In the genomic region with DNA sequence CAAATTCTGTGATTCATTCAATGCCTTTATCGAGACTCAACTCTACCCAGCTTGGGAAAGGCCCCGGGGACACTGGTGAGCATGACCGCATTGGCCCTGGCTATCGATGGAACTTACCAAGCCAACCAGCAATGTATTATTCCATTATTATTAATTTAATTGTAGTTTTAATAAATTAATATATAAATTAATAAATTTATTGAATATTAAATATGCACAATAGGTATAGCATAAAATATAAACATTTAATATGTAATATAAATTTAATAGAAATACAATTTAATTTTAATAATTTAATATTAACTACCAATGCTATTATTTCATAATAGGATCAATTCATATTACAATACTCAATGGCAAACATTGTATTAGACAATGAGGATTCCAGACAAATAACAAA, we compare ENCODE assay signal across 24 cellular contexts.
DNase-seq lines count a peak whose midpoint lies in the region; ATAC-seq, FAIRE-seq and TF ChIP-seq lines count a peak whose summit lies in the region.
"Had no signal": no experiment of that assay in that cellular context is flagged by ENCODE, and none has a peak within 500 bp of the region (broad histone marks: within the 10 kb centered on the region; RNA-seq: fewer than 3 reads in every experiment).

No MANE protein-coding gene starts in this region.

- no peak for TF ChIP-seq CTCF in natural killer cell (IDR thresholded peaks at IDR 0.05)
- TF ChIP-seq CTCF in kidney (IDR thresholded peaks at IDR 0.05; ENCODE audit: borderline replicate concordance, extremely low read depth, insufficient read depth) = no peak
- TF ChIP-seq CTCF in gastrocnemius medialis (IDR thresholded peaks at IDR 0.05 in 4 of 5, conservative IDR thresholded peaks at IDR 0.05 in 1 of 5) = no peak

- H3K36me3 ChIP-seq in kidney (ENCODE audit: control insufficient read depth in 1 of 2, insufficient read depth in 2 of 2, low read length in 2 of 2) (no peaks in the 10 kb centered on the region), gastrocnemius medialis (peaks cover 0 to 9% of the 10 kb centered on the region in 2 donors)

- H3K4me1 ChIP-seq in kidney (ENCODE audit: control insufficient read depth in 1 of 2, insufficient read depth in 1 of 2, low read depth in 1 of 2, low read length in 2 of 2) (no peaks in the 10 kb centered on the region), gastrocnemius medialis (peaks cover 5 to 7% of the 10 kb centered on the region in 2 donors)
- H3K4me1 ChIP-seq: A549, Caco-2 had no signal

- H3K27ac ChIP-seq in kidney (ENCODE audit: low read depth in 2 of 2, low read length in 2 of 2) (no peak overlapping the region), gastrocnemius medialis (peak overlapping the region in 3 of 4 donors; percentile 12 to 51 (median 28))
- H3K27ac ChIP-seq: 22Rv1, A549, GM23248 had no signal

- no peak overlapping the region for H3K4me3 Mint-ChIP-seq in natural killer cell treated with Interleukin-12 subunit alpha and Interleukin-12 subunit beta and Interleukin-15 and Interleukin-18, amount 100 ng/mL, for 72 hours
- no peak overlapping the region for H3K4me3 Mint-ChIP-seq in natural killer cell
- H3K4me3 Mint-ChIP-seq in stimulated activated memory B cell treated with anti-CD40 and anti-IgM and Interleukin-4, amounts not matched to agents 10 μg/mL and 1 μg/mL and 100 μg/mL, for 72 hours = no peak overlapping the region
- H3K4me3 Mint-ChIP-seq: CD4-positive, CD25-positive, alpha-beta regulatory T cell; CD8-positive, alpha-beta T cell had no signal

- no peaks in the 10 kb centered on the region for H3K9me3 Mint-ChIP-seq in natural killer cell treated with Interleukin-12 subunit alpha and Interleukin-12 subunit beta and Interleukin-15 and Interleukin-18, amount 100 ng/mL, for 72 hours
- H3K9me3 Mint-ChIP-seq in natural killer cell = no peaks in the 10 kb centered on the region
- no peaks in the 10 kb centered on the region for H3K9me3 Mint-ChIP-seq in stimulated activated memory B cell treated with anti-CD40 and anti-IgM and Interleukin-4, amounts not matched to agents 10 μg/mL and 1 μg/mL and 100 μg/mL, for 72 hours
- H3K9me3 Mint-ChIP-seq: CD4-positive, CD25-positive, alpha-beta regulatory T cell; CD8-positive, alpha-beta T cell had no signal

- DNase-seq in natural killer cell treated with Interleukin-12 subunit alpha and Interleukin-12 subunit beta and Interleukin-15 and Interleukin-18, amount 100 ng/mL, for 72 hours (ENCODE audit: low spot score) = peak; percentile 15
- DNase-seq in natural killer cell (no peak), kidney (no peak), gastrocnemius medialis (no peak), glomerular visceral epithelial cell (ENCODE audit: extremely low spot score) (no peak)
- no peak for DNase-seq in stimulated activated naive CD4-positive, alpha-beta T cell (lab: John Stamatoyannopoulos, UW)
- DNase-seq: ACHN; AML-193; Caco-2; CD4-positive, CD25-positive, alpha-beta regulatory T cell; CD8-positive, alpha-beta T cell; DMS 273 treated with DMSO at 0.1 percent for 48 hours; DMS53; DMS79 treated with DMSO at 0.1 percent for 48 hours; GM23248; H7; HCEC 1CT had no signal

- H3K4me3 ChIP-seq in kidney (ENCODE audit: low read length in 2 of 2) (no peak overlapping the region), gastrocnemius medialis (no peak overlapping the region)
- H3K4me3 ChIP-seq: A549, GM23248 had no signal

- TF ChIP-seq POLR2A in gastrocnemius medialis (IDR thresholded peaks at IDR 0.05) = no peak

- H3K27me3 ChIP-seq in gastrocnemius medialis = no peaks in the 10 kb centered on the region

- H3K36me3 Mint-ChIP-seq in natural killer cell treated with Interleukin-12 subunit alpha and Interleukin-12 subunit beta and Interleukin-15 and Interleukin-18, amount 100 ng/mL, for 72 hours = no peaks in the 10 kb centered on the region
- no peaks in the 10 kb centered on the region for H3K36me3 Mint-ChIP-seq in natural killer cell
- peaks cover 38% of the 10 kb centered on the region for H3K36me3 Mint-ChIP-seq in stimulated activated memory B cell treated with anti-CD40 and anti-IgM and Interleukin-4, amounts not matched to agents 10 μg/mL and 1 μg/mL and 100 μg/mL, for 72 hours
- H3K36me3 Mint-ChIP-seq: CD4-positive, CD25-positive, alpha-beta regulatory T cell; CD8-positive, alpha-beta T cell had no signal

- H3K4me1 Mint-ChIP-seq in natural killer cell treated with Interleukin-12 subunit alpha and Interleukin-12 subunit beta and Interleukin-15 and Interleukin-18, amount 100 ng/mL, for 72 hours (ENCODE audit: low read depth in 2 of 2) = peaks cover 3 to 4% of the 10 kb centered on the region in 2 donors
- H3K4me1 Mint-ChIP-seq in natural killer cell = peaks cover 0 to 4% of the 10 kb centered on the region in 2 donors
- H3K4me1 Mint-ChIP-seq in stimulated activated memory B cell treated with anti-CD40 and anti-IgM and Interleukin-4, amounts not matched to agents 10 μg/mL and 1 μg/mL and 100 μg/mL, for 72 hours = peaks cover 16% of the 10 kb centered on the region
- H3K4me1 Mint-ChIP-seq: CD4-positive, CD25-positive, alpha-beta regulatory T cell had no signal

- ATAC-seq in natural killer cell treated with Interleukin-12 subunit alpha and Interleukin-12 subunit beta and Interleukin-15 and Interleukin-18, amount 100 ng/mL, for 72 hours = no peak
- ATAC-seq in natural killer cell = no peak
- ATAC-seq in gastrocnemius medialis = no peak
- ATAC-seq in stimulated activated memory B cell treated with anti-CD40 and anti-IgM and Interleukin-4, amounts not matched to agents 10 μg/mL and 1 μg/mL and 100 μg/mL, for 72 hours = no peak
- ATAC-seq: A549; CD8-positive, alpha-beta T cell had no signal

- H3K27ac Mint-ChIP-seq in natural killer cell treated with Interleukin-12 subunit alpha and Interleukin-12 subunit beta and Interleukin-15 and Interleukin-18, amount 100 ng/mL, for 72 hours = no peak overlapping the region
- no peak overlapping the region for H3K27ac Mint-ChIP-seq in natural killer cell
- no peak overlapping the region for H3K27ac Mint-ChIP-seq in stimulated activated memory B cell treated with anti-CD40 and anti-IgM and Interleukin-4, amounts not matched to agents 10 μg/mL and 1 μg/mL and 100 μg/mL, for 72 hours
- H3K27ac Mint-ChIP-seq: CD8-positive, alpha-beta T cell had no signal

- H3K9me3 ChIP-seq in kidney (ENCODE audit: control insufficient read depth in 1 of 2, low read length in 2 of 2) (no peaks in the 10 kb centered on the region), gastrocnemius medialis (no peaks in the 10 kb centered on the region)
- H3K9me3 ChIP-seq: A549, Caco-2 had no signal

- intact Hi-C loops in natural killer cell (cut with micrococcal nuclease) (no loop called here), kidney (cut with DNase I) (no loop called here), gastrocnemius medialis (cut with DNase I; ENCODE audit: low total_unique reads) (no loop called here)

- peaks cover 0 to 3% of the 10 kb centered on the region in 2 donors for H3K27me3 Mint-ChIP-seq in natural killer cell treated with Interleukin-12 subunit alpha and Interleukin-12 subunit beta and Interleukin-15 and Interleukin-18, amount 100 ng/mL, for 72 hours
- peaks cover 0 to 5% of the 10 kb centered on the region in 2 donors for H3K27me3 Mint-ChIP-seq in natural killer cell (ENCODE audit: low read depth in 2 of 2)
- H3K27me3 Mint-ChIP-seq in stimulated activated memory B cell treated with anti-CD40 and anti-IgM and Interleukin-4, amounts not matched to agents 10 μg/mL and 1 μg/mL and 100 μg/mL, for 72 hours = no peaks in the 10 kb centered on the region

- in situ Hi-C loops in gastrocnemius medialis (cut with MboI; ENCODE audit: low sequenced_read_pairs in 4 of 4) = no loop called here

- FAIRE-seq in colon (lab: Jason Lieb, UNC) = peak; percentile 86
- peak; percentile 78 for FAIRE-seq in kidney (lab: Jason Lieb, UNC)
- FAIRE-seq: A549, GM12892, GM19239, H1 had no signal

- H3K9ac ChIP-seq in kidney (ENCODE audit: low read length in 2 of 2) = no peak overlapping the region
- H3K9ac ChIP-seq: GM23248 had no signal

Comparison
In these comparisons a context has a peak if more than half of its experiments do, and no peak if none do; other contexts are left out.
1. H3K27ac ChIP-seq: peak in gastrocnemius medialis (3 of 4); none in kidney (0 of 2).